In the genomic region with DNA sequence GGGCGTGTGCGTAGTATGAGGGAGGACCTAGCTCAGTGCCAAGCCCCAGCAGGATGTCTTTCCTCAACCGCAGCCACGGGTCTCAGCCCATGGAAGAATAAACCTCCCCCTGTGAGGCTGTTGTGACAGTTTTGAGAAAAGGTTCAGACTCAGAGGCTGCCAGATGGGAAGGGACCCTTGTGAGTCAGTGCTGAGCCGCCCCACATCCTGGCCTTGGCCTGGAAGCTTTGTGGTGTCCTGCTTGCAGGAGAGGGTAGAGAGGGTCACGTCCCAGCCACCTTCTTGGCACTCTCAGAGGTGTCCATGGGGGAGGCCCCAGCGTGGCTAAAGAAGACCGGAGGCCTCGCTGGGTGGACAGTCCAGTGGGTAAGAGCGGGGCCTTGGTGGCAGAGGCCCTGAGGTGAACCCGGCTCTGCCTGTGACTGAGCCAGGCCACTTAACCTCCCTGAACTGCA, we compare ENCODE assay signal across 1 cellular context.
TF ChIP-seq lines count a peak whose summit lies in the region.

No MANE protein-coding gene starts in this region.

TF ChIP-seq in GM23338, 12 proteins besides CTCF, POLR2A, EP300 and RAD21 (continued from another document):
- TF ChIP-seq, protein P1, sequence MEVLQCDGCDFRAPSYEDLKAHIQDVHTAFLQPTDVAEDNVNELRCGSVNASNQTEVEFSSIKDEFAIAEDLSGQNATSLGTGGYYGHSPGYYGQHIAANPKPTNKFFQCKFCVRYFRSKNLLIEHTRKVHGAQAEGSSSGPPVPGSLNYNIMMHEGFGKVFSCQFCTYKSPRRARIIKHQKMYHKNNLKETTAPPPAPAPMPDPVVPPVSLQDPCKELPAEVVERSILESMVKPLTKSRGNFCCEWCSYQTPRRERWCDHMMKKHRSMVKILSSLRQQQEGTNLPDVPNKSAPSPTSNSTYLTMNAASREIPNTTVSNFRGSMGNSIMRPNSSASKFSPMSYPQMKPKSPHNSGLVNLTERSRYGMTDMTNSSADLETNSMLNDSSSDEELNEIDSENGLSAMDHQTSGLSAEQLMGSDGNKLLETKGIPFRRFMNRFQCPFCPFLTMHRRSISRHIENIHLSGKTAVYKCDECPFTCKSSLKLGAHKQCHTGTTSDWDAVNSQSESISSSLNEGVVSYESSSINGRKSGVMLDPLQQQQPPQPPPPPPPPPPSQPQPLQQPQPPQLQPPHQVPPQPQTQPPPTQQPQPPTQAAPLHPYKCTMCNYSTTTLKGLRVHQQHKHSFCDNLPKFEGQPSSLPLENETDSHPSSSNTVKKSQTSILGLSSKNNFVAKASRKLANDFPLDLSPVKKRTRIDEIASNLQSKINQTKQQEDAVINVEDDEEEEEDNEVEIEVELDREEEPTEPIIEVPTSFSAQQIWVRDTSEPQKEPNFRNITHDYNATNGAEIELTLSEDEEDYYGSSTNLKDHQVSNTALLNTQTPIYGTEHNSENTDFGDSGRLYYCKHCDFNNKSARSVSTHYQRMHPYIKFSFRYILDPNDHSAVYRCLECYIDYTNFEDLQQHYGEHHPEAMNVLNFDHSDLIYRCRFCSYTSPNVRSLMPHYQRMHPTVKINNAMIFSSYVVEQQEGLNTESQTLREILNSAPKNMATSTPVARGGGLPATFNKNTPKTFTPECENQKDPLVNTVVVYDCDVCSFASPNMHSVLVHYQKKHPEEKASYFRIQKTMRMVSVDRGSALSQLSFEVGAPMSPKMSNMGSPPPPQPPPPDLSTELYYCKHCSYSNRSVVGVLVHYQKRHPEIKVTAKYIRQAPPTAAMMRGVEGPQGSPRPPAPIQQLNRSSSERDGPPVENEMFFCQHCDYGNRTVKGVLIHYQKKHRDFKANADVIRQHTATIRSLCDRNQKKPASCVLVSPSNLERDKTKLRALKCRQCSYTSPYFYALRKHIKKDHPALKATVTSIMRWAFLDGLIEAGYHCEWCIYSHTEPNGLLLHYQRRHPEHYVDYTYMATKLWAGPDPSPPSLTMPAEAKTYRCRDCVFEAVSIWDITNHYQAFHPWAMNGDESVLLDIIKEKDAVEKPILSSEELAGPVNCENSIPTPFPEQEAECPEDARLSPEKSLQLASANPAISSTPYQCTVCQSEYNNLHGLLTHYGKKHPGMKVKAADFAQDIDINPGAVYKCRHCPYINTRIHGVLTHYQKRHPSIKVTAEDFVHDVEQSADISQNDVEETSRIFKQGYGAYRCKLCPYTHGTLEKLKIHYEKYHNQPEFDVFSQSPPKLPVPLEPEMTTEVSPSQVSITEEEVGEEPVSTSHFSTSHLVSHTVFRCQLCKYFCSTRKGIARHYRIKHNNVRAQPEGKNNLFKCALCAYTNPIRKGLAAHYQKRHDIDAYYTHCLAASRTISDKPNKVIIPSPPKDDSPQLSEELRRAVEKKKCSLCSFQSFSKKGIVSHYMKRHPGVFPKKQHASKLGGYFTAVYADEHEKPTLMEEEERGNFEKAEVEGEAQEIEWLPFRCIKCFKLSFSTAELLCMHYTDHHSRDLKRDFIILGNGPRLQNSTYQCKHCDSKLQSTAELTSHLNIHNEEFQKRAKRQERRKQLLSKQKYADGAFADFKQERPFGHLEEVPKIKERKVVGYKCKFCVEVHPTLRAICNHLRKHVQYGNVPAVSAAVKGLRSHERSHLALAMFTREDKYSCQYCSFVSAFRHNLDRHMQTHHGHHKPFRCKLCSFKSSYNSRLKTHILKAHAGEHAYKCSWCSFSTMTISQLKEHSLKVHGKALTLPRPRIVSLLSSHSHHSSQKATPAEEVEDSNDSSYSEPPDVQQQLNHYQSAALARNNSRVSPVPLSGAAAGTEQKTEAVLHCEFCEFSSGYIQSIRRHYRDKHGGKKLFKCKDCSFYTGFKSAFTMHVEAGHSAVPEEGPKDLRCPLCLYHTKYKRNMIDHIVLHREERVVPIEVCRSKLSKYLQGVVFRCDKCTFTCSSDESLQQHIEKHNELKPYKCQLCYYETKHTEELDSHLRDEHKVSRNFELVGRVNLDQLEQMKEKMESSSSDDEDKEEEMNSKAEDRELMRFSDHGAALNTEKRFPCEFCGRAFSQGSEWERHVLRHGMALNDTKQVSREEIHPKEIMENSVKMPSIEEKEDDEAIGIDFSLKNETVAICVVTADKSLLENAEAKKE (CRISPR knock-in tag; IDR thresholded peaks at IDR 0.05) = no peak
- TF ChIP-seq ETS1 (IDR thresholded peaks at IDR 0.05) = no peak
- no peak for TF ChIP-seq EZH2 (IDR thresholded peaks at IDR 0.05; ENCODE audit: low read depth, unreplicated experiment)
- TF ChIP-seq, protein P2, sequence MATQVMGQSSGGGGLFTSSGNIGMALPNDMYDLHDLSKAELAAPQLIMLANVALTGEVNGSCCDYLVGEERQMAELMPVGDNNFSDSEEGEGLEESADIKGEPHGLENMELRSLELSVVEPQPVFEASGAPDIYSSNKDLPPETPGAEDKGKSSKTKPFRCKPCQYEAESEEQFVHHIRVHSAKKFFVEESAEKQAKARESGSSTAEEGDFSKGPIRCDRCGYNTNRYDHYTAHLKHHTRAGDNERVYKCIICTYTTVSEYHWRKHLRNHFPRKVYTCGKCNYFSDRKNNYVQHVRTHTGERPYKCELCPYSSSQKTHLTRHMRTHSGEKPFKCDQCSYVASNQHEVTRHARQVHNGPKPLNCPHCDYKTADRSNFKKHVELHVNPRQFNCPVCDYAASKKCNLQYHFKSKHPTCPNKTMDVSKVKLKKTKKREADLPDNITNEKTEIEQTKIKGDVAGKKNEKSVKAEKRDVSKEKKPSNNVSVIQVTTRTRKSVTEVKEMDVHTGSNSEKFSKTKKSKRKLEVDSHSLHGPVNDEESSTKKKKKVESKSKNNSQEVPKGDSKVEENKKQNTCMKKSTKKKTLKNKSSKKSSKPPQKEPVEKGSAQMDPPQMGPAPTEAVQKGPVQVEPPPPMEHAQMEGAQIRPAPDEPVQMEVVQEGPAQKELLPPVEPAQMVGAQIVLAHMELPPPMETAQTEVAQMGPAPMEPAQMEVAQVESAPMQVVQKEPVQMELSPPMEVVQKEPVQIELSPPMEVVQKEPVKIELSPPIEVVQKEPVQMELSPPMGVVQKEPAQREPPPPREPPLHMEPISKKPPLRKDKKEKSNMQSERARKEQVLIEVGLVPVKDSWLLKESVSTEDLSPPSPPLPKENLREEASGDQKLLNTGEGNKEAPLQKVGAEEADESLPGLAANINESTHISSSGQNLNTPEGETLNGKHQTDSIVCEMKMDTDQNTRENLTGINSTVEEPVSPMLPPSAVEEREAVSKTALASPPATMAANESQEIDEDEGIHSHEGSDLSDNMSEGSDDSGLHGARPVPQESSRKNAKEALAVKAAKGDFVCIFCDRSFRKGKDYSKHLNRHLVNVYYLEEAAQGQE (IDR thresholded peaks at IDR 0.05; ENCODE audit: unreplicated experiment) = no peak
- no peak for TF ChIP-seq ZNF331 (CRISPR knock-in tag; IDR thresholded peaks at IDR 0.05; ENCODE audit: low read depth)
- TF ChIP-seq NANOG (IDR thresholded peaks at IDR 0.05; ENCODE audit: borderline replicate concordance) = no peak
- no peak for TF ChIP-seq POLR2AphosphoS5 (IDR thresholded peaks at IDR 0.05; ENCODE audit: low read depth)
- TF ChIP-seq EZH2phosphoT487 (IDR thresholded peaks at IDR 0.05; ENCODE audit: unreplicated experiment) = no peak
- no peak for TF ChIP-seq STAT1 (IDR thresholded peaks at IDR 0.05; ENCODE audit: unreplicated experiment)
